16 cellular contexts compared by ENCODE assay signal in the genomic region with DNA sequence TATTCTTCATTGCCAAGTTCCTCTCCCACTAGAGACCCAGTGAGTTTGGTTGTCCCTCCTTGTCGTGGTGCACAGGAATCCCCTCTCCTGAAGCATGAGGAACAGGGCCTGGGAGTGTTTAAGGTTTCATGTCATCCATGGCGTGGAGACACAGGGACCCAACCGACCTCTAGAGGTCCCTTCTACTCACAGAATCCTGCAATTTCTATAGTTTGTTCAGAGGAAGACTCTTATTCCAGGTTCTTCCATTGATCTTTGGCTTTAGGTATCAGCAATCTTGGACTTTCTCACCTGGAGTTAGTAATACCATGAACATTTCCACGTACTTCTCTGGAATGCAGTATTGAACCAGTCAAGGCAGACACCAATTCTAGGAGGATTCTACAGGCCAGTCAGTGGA.
A peak's percentile ranks its signal among the peaks of the same experiment; 100 is the strongest.
DNase-seq lines count a peak whose midpoint lies in the region; ATAC-seq and TF ChIP-seq lines count a peak whose summit lies in the region.
"Had no signal": no experiment of that assay in that cellular context is flagged by ENCODE, and none has a peak within 500 bp of the region (broad histone marks: within the 10 kb centered on the region; RNA-seq: fewer than 3 reads in every experiment).

No MANE protein-coding gene starts in this region.

- peaks cover 39% of the 10 kb centered on the region for H3K4me1 Mint-ChIP-seq in HFFc6 (ENCODE audit: low read depth)
- H3K4me1 Mint-ChIP-seq: B cell; CD4-positive, CD25-positive, alpha-beta regulatory T cell had no signal

- H3K36me3 ChIP-seq in brain microvascular endothelial cell (replicated peaks) (no peaks in the 10 kb centered on the region), osteoblast (ENCODE audit: insufficient read depth, low read length) (peaks cover 20% of the 10 kb centered on the region)
- H3K36me3 ChIP-seq: BLaER1 had no signal

- no peaks in the 10 kb centered on the region for H3K9me3 Mint-ChIP-seq in HFFc6
- H3K9me3 Mint-ChIP-seq: CD8-positive, alpha-beta T cell had no signal

- H3K79me2 ChIP-seq in osteoblast (ENCODE audit: insufficient read depth, low read length), result peaks cover 97% of the 10 kb centered on the region

- H3K27ac ChIP-seq in brain microvascular endothelial cell, result no peak overlapping the region
- no peak overlapping the region for H3K27ac ChIP-seq in osteoblast (ENCODE audit: low read depth, low read length)
- H3K27ac ChIP-seq: BLaER1, C4-2B had no signal

- H3K27me3 Mint-ChIP-seq in HFFc6 (ENCODE audit: insufficient read depth), result no peaks in the 10 kb centered on the region; the same call in none of the 2 replicates

- TF ChIP-seq CTCF in HFFc6 (IDR thresholded peaks at IDR 0.05) (0 out of 2 replicates have a peak, but pooled peaks have one; percentile 9), brain microvascular endothelial cell (IDR thresholded peaks at IDR 0.05; ENCODE audit: low read depth, low read length, missing control alignments) (peak; percentile 4), osteoblast (IDR thresholded peaks at IDR 0.05; ENCODE audit: extremely low read depth, low read depth, low read length) (no peak)

- no peak overlapping the region for H3K4me2 ChIP-seq in osteoblast (ENCODE audit: insufficient read depth, low read length)
- H3K4me2 ChIP-seq: BLaER1 had no signal

- DNase-seq in HFFc6 (no peak), brain microvascular endothelial cell (no peak), osteoblast (ENCODE audit: insufficient read length, low spot score, missing footprints) (peak; percentile 71), NCI-H1105 (lab: John Stamatoyannopoulos, UW) (no peak)
- DNase-seq: Caco-2; CD4-positive, CD25-positive, alpha-beta regulatory T cell; CD8-positive, alpha-beta T cell; DMS153; DND-41; H7; HCEC 1CT had no signal

- H3K4me3 Mint-ChIP-seq in HFFc6, result no peak overlapping the region
- H3K4me3 Mint-ChIP-seq: B cell; CD4-positive, CD25-positive, alpha-beta regulatory T cell; CD8-positive, alpha-beta T cell had no signal

- in situ Hi-C loops in brain microvascular endothelial cell (cut with HindIII; ENCODE audit: low pct_ligation_motif_present, low sequenced_read_pairs), result loop anchor here (25.0 kb wide), 2 partner anchors 181 to 194 kb away; no protein-coding TSS in a partner anchor

- peaks cover 9% of the 10 kb centered on the region for H3K4me1 ChIP-seq in osteoblast (ENCODE audit: insufficient read depth, low read length)
- H3K4me1 ChIP-seq: BLaER1, Caco-2 had no signal

- no peak overlapping the region for H3K27ac Mint-ChIP-seq in HFFc6
- H3K27ac Mint-ChIP-seq: B cell; CD4-positive, CD25-positive, alpha-beta regulatory T cell; CD8-positive, alpha-beta T cell had no signal

- H4K20me1 ChIP-seq in osteoblast (ENCODE audit: insufficient read depth, low read length), result no peaks in the 10 kb centered on the region
- H4K20me1 ChIP-seq: BLaER1 had no signal

- no peak overlapping the region for H2AFZ ChIP-seq in osteoblast (ENCODE audit: low read length)

- H3K27me3 ChIP-seq in brain microvascular endothelial cell (replicated peaks) (no peaks in the 10 kb centered on the region), osteoblast (ENCODE audit: insufficient read depth, low read length) (no peaks in the 10 kb centered on the region)
- H3K27me3 ChIP-seq: BLaER1 had no signal

- no peak overlapping the region for H3K4me3 ChIP-seq in brain microvascular endothelial cell (ENCODE audit: low read depth, low read length)
- no peak overlapping the region for H3K4me3 ChIP-seq in osteoblast (ENCODE audit: insufficient read depth, low read length)
- H3K4me3 ChIP-seq: BLaER1 had no signal

- peaks cover 14% of the 10 kb centered on the region for H3K36me3 Mint-ChIP-seq in HFFc6 (ENCODE audit: low read depth)
- H3K36me3 Mint-ChIP-seq: CD4-positive, CD25-positive, alpha-beta regulatory T cell; CD8-positive, alpha-beta T cell had no signal

- H3K9me3 ChIP-seq in osteoblast (ENCODE audit: low read depth, low read length), result no peaks in the 10 kb centered on the region
- H3K9me3 ChIP-seq: BLaER1, Caco-2 had no signal

- no peak for ATAC-seq in GM19397 (IDR thresholded peaks at IDR 0.05; ENCODE audit: unreplicated experiment)
- no peak for ATAC-seq in HG03565 (IDR thresholded peaks at IDR 0.05; ENCODE audit: unreplicated experiment)
- ATAC-seq: CD8-positive, alpha-beta T cell had no signal
